16 cellular contexts compared by ENCODE assay signal in genomic region chr12:10618338-10618987, GRCh38. TPM values are rescaled to one million over a fixed set of nuclear protein-coding genes. Genes with fewer than 3 reads are reported as not detected.
A peak's percentile ranks its signal among the peaks of the same experiment; 100 is the strongest.
DNase-seq lines count a peak whose midpoint lies in the region; ATAC-seq and TF ChIP-seq lines count a peak whose summit lies in the region.
"Had no signal": no experiment of that assay in that cellular context is flagged by ENCODE, and none has a peak within 500 bp of the region (broad histone marks: within the 10 kb centered on the region; RNA-seq: fewer than 3 reads in every experiment).

No MANE protein-coding gene starts in this region.

- H2AFZ ChIP-seq in GM23248 = peak overlapping the region; percentile 53

- no peaks in the 10 kb centered on the region for H3K9me2 ChIP-seq in GM23248 (ENCODE audit: insufficient read depth)

- H4K20me1 ChIP-seq in GM23248 (ENCODE audit: insufficient read depth) = no peaks in the 10 kb centered on the region

- H3K4me3 ChIP-seq in GM23248 (peak overlapping the region; percentile 9; the same call in 1 of the 2 replicates), SJCRH30 (no peak overlapping the region), epithelial cell of proximal tubule (ENCODE audit: low read depth, low read length) (no peak overlapping the region), skeletal muscle cell (ENCODE audit: low read depth, low read length) (no peak overlapping the region)
- H3K4me3 ChIP-seq: dorsolateral prefrontal cortex, psoas muscle had no signal

- H3K27ac ChIP-seq in GM23248 = peak overlapping the region; percentile 85
- peak overlapping the region; percentile 52 for H3K27ac ChIP-seq in SJCRH30
- H3K27ac ChIP-seq: psoas muscle had no signal

- no peaks in the 10 kb centered on the region for H3K27me3 ChIP-seq in GM23248 (replicated peaks; ENCODE audit: insufficient read depth)
- no peaks in the 10 kb centered on the region for H3K27me3 ChIP-seq in SJCRH30

- H3K36me3 ChIP-seq in GM23248 (ENCODE audit: low read depth) (no peaks in the 10 kb centered on the region), SJCRH30 (no peaks in the 10 kb centered on the region)

- H3K4me2 ChIP-seq in GM23248 (ENCODE audit: unreplicated experiment) = peak overlapping the region; percentile 74

- no peaks in the 10 kb centered on the region for H3K79me2 ChIP-seq in GM23248 (ENCODE audit: insufficient read depth)

- H3F3A ChIP-seq in GM23248 (ENCODE audit: insufficient read depth) = peaks cover 19% of the 10 kb centered on the region

- H3K9ac ChIP-seq in GM23248 = peak overlapping the region; percentile 56

- no peak for TF ChIP-seq CTCF in epithelial cell of proximal tubule (conservative IDR thresholded peaks at IDR 0.05; ENCODE audit: low read depth, low read length)
- TF ChIP-seq CTCF in GM13976 (IDR thresholded peaks at IDR 0.05; ENCODE audit: borderline replicate concordance, control extremely low read depth, extremely low read depth, insufficient read depth, missing control alignments) = no peak

- ATAC-seq in GM21529 (IDR thresholded peaks at IDR 0.05; ENCODE audit: unreplicated experiment) (no peak), GM21447 (IDR thresholded peaks at IDR 0.05; ENCODE audit: unreplicated experiment) (no peak)
- ATAC-seq: psoas muscle had no signal

- DNase-seq in GM23248 = peak; percentile 89
- DNase-seq in SJCRH30 = no peak
- DNase-seq in epithelial cell of proximal tubule (ENCODE audit: low read depth) = peak; percentile 40
- peak; percentile 61 for DNase-seq in skeletal muscle cell (ENCODE audit: low read depth)
- DNase-seq in retina = no peak
- no peak for DNase-seq in GM13976 (ENCODE audit: low spot score)
- DNase-seq: activated CD4-positive, alpha-beta T cell treated with anti-CD3 and anti-CD28 coated beads for 1 hour; activated gamma-delta T cell treated with Interleukin-2 at 50 U/mL for 16 hours; DMS153; dorsolateral prefrontal cortex; MV-4-11; NCI-H510A; psoas muscle; SHP77 had no signal

- peaks cover 29% of the 10 kb centered on the region for H3K4me1 ChIP-seq in GM23248 (ENCODE audit: insufficient read depth)
- H3K4me1 ChIP-seq in SJCRH30 = peaks cover 9% of the 10 kb centered on the region
- H3K4me1 ChIP-seq: psoas muscle had no signal

- in situ Hi-C loops in GM23248 (cut with MboI) (no loop called here), GM13976 (cut with MboI; ENCODE audit: low sequenced_read_pairs, unreplicated experiment) (no loop called here)

- 31 to 39% methylated on average over 5 of the region's 5 CpGs for WGBS in GM23248 (ENCODE audit: low coverage in 1 of 2, low lambda C conversion rate in 2 of 2, missing lambda C conversion rate in 2 of 2), 2 experiments

- no peaks in the 10 kb centered on the region for H3K9me3 ChIP-seq in GM23248 (ENCODE audit: low read depth)
- no peaks in the 10 kb centered on the region for H3K9me3 ChIP-seq in SJCRH30 (replicated peaks)
- H3K9me3 ChIP-seq: psoas muscle had no signal

RNA-seq across cellular contexts. Expression of gene MAGOHB, which starts 5.1 kb away (rescaled TPM):
- 16.6 and 27.8 TPM in 2 replicates for total RNA-seq in GM23248 (2014; rRNA removed; shearing (Covaris generic))
- 72.4 and 78.0 TPM in 2 replicates for polyA plus RNA-seq in GM23248 (2016; fragmentation: Nextera tagmentation; extraction: Ambion mirVana)
- 64.9 and 65.2 TPM in 2 replicates for total RNA-seq in SJCRH30 (2014; rRNA removed; shearing (Covaris generic))
- total RNA-seq in epithelial cell of proximal tubule = 30.8 and 35.8 TPM in 2 replicates

RNA-seq across cellular contexts. Expression of gene STYK1, which starts 55.4 kb away (rescaled TPM):
- total RNA-seq in GM23248 (2014; rRNA removed; shearing (Covaris generic)) = 1.1 TPM in 1 of 2 replicates, not detected in the other
- 0.89 and 0.93 TPM in 2 replicates for polyA plus RNA-seq in GM23248 (2016; fragmentation: Nextera tagmentation; extraction: Ambion mirVana)
- total RNA-seq in SJCRH30 (2014; rRNA removed; shearing (Covaris generic)) = not detected in 2 replicates
- 2.5 and 4.6 TPM in 2 replicates for total RNA-seq in epithelial cell of proximal tubule

Comparison
In these comparisons a context has a peak if more than half of its experiments do, and no peak if none do; other contexts are left out.
1. DNase-seq: peak in GM23248 (single experiment), epithelial cell of proximal tubule (single experiment) and skeletal muscle cell (single experiment); none in SJCRH30 (0 of 2), retina (single experiment) and GM13976 (single experiment).